7 cellular contexts compared by ENCODE assay signal in the genomic region with DNA sequence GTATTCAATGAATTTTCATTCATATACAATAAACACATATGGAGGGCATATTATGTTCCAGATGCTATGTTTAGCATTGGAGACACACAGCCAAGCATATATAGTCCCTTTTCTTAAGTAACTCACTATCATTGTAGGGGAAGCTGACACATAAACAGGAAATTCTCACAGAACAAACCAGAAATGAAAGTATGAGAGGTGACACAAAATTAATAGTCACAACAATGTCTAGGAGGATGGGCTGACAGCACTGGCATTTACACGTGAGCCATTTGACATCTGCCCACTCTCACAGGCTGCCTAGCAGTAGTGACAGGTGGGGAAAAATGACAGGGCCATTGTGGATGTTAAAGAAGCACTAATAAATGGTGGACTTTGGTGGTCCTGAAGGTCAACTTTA. TPM values are rescaled to one million over a fixed set of nuclear protein-coding genes. Genes with fewer than 3 reads are reported as not detected.
DNase-seq lines count a peak whose midpoint lies in the region; ATAC-seq and TF ChIP-seq lines count a peak whose summit lies in the region.

No MANE protein-coding gene starts in this region.

- peak overlapping the region; percentile 95 for H3K27ac ChIP-seq in MM.1S (ENCODE audit: low read length)

- TF ChIP-seq CTCF in MM.1S (IDR thresholded peaks at IDR 0.05; ENCODE audit: low read length): no peak

- H3K4me1 Mint-ChIP-seq in activated CD4-positive, alpha-beta T cell treated with anti-CD3 and anti-CD28 coated beads, Interleukin-2, amount 10 ng/mL, durations not matched to agents 24 days and 14 days: peaks cover 29% of the 10 kb centered on the region

- no peak for ATAC-seq in HG02763 (IDR thresholded peaks at IDR 0.05; ENCODE audit: unreplicated experiment)

- no peaks in the 10 kb centered on the region for H3K36me3 ChIP-seq in MM.1S (replicated peaks; ENCODE audit: insufficient read depth, low read length)

- no peaks in the 10 kb centered on the region for H3K9me3 ChIP-seq in MM.1S (replicated peaks; ENCODE audit: insufficient read depth, low read length)

- H3K9ac ChIP-seq in MM.1S (ENCODE audit: low read length): peak overlapping the region; percentile 88; the same call in 1 of the 2 replicates

- H2AFZ ChIP-seq in MM.1S (ENCODE audit: low read length): no peak overlapping the region

- H3K36me3 Mint-ChIP-seq in activated CD4-positive, alpha-beta T cell treated with anti-CD3 and anti-CD28 coated beads, Interleukin-2, amount 10 ng/mL, durations not matched to agents 24 days and 14 days (ENCODE audit: low read depth): peaks cover 21% of the 10 kb centered on the region

- H3K27me3 ChIP-seq in MM.1S (replicated peaks; ENCODE audit: insufficient read depth, low read length): no peaks in the 10 kb centered on the region

- intact Hi-C loops in activated CD4-positive, alpha-beta T cell treated with anti-CD3 and anti-CD28 coated beads, Interleukin-2, amount 10 ng/mL, durations not matched to agents 24 days and 14 days (cut with micrococcal nuclease): loop anchor here (1.0 to 10.0 kb wide), 5 partner anchors 22 to 953 kb away; a partner anchor contains a TSS

- H3F3A ChIP-seq in MM.1S (ENCODE audit: insufficient read depth, low read length): peaks cover 47% of the 10 kb centered on the region

- H4K20me1 ChIP-seq in MM.1S (ENCODE audit: insufficient read depth, low read length): no peaks in the 10 kb centered on the region

- peak overlapping the region; percentile 99 for H3K4me2 ChIP-seq in MM.1S (ENCODE audit: low read depth, low read length)

- peak overlapping the region; percentile 100 for H3K27ac Mint-ChIP-seq in activated CD4-positive, alpha-beta T cell treated with anti-CD3 and anti-CD28 coated beads, Interleukin-2, amount 10 ng/mL, durations not matched to agents 24 days and 14 days

- no peaks in the 10 kb centered on the region for H3K9me3 Mint-ChIP-seq in activated CD4-positive, alpha-beta T cell treated with anti-CD3 and anti-CD28 coated beads, Interleukin-2, amount 10 ng/mL, durations not matched to agents 24 days and 14 days

- H3K79me2 ChIP-seq in MM.1S (ENCODE audit: low read length): peaks cover 45% of the 10 kb centered on the region

- peak overlapping the region; percentile 74 for H3K4me3 ChIP-seq in MM.1S (ENCODE audit: low read length)

- peaks cover 14% of the 10 kb centered on the region for H3K4me1 ChIP-seq in MM.1S (ENCODE audit: low read length)

- H3K27me3 Mint-ChIP-seq in activated CD4-positive, alpha-beta T cell treated with anti-CD3 and anti-CD28 coated beads, Interleukin-2, amount 10 ng/mL, durations not matched to agents 24 days and 14 days: peaks cover 1% of the 10 kb centered on the region

- DNase-seq in MM.1S: peak; percentile 73
- peak; percentile 79 for DNase-seq in activated CD4-positive, alpha-beta T cell treated with anti-CD3 and anti-CD28 coated beads, Interleukin-2, amount 10 ng/mL, durations not matched to agents 24 days and 14 days
- peak; percentile 44 for DNase-seq in germinal center (ENCODE audit: low spot score)
- DNase-seq in stimulated activated naive CD4-positive, alpha-beta T cell (lab: John Stamatoyannopoulos, UW): peak; percentile 6 to 66 (median 32)
- no peak for DNase-seq in NCI-H187 (lab: John Stamatoyannopoulos, UW)
- DNase-seq in foreskin melanocyte: no peak

- no peaks in the 10 kb centered on the region for H3K9me2 ChIP-seq in MM.1S (replicated peaks; ENCODE audit: insufficient read depth, low read length)

- peak overlapping the region; percentile 97 for H3K4me3 Mint-ChIP-seq in activated CD4-positive, alpha-beta T cell treated with anti-CD3 and anti-CD28 coated beads, Interleukin-2, amount 10 ng/mL, durations not matched to agents 24 days and 14 days

RNA-seq across cellular contexts. Expression of a gene that starts 2.6 kb away (rescaled TPM):
- 105 and 108 TPM in 2 replicates for total RNA-seq in activated CD4-positive, alpha-beta T cell treated with anti-CD3 and anti-CD28 coated beads, Interleukin-2, amount 10 ng/mL, durations not matched to agents 24 days and 14 days

RNA-seq across cellular contexts. Expression of a gene that starts 40.9 kb away (rescaled TPM):
- 65.0 and 72.7 TPM in 2 replicates for total RNA-seq in activated CD4-positive, alpha-beta T cell treated with anti-CD3 and anti-CD28 coated beads, Interleukin-2, amount 10 ng/mL, durations not matched to agents 24 days and 14 days

Comparison
In these comparisons a context has a peak if more than half of its experiments do, and no peak if none do; other contexts are left out.
1. DNase-seq: peak in MM.1S (single experiment), activated CD4-positive, alpha-beta T cell treated with anti-CD3 and anti-CD28 coated beads, Interleukin-2, amount 10 ng/mL, durations not matched to agents 24 days and 14 days (single experiment), germinal center (single experiment) and stimulated activated naive CD4-positive, alpha-beta T cell (6 of 6); none in NCI-H187 (0 of 2) and foreskin melanocyte (single experiment).